ENCODE assay signal across 11 cellular contexts in the genomic region with DNA sequence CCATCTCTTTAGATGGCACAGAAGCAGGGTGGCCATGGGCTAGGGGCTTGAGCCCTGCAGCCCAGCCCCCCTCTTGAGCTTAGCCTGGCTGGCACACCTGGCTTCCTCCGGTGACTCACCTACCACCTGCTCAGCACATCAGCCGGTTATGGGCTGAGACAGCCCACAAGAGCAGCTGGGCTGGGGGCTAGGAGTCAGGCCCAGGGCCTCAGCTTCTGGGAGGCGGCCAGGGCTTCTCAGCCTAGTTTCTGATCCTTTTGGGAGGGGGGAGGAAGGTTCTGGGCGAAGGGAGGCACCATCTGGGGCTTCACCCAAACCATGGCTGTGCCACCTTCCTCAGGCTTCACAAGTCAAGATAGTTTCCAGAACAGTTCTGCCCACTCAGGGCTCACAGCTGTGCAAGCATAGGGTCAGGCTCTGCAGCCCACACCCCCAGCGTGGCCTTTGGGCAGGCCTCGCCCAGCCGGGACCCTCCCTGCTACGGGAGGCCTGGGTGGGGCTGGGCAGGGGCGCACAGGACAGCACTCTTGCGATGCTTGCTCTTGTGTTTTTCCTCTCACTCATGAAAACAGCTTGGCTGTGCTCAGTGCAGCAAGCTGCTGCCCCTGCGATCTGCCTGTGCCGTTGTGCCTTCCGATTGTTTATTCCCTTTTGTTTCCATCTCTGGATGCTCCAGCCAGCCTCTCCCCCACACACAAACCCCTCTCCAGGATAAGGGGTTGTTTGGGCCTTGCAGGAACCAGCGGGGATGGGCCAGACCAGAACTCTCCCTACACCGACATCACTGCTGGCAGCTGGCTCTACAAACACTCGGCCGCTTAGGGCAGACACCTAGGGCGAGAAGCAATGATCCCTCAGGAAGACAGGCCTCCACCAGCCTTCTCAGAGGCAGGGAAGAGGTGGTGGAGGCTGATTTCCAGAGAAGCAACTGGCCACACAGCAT. TPM values are rescaled to one million over a fixed set of nuclear protein-coding genes. Genes with fewer than 3 reads are reported as not detected.
DNase-seq lines count a peak whose midpoint lies in the region; ATAC-seq, FAIRE-seq and TF ChIP-seq lines count a peak whose summit lies in the region.
"Had no signal": no experiment of that assay in that cellular context is flagged by ENCODE, and none has a peak within 500 bp of the region (broad histone marks: within the 10 kb centered on the region; RNA-seq: fewer than 3 reads in every experiment).

No MANE protein-coding gene starts in this region.

- H3K27ac ChIP-seq in right atrium auricular region = no peak overlapping the region

- no peak for TF ChIP-seq CTCF in right atrium auricular region (IDR thresholded peaks at IDR 0.05)

- H3K36me3 Mint-ChIP-seq in activated naive CD4-positive, alpha-beta T cell treated with anti-CD3 and anti-CD28 coated beads, Interleukin-2, amount 50 U/mL, for 72 hours = no peaks in the 10 kb centered on the region
- H3K36me3 Mint-ChIP-seq in naive thymus-derived CD8-positive, alpha-beta T cell = no peaks in the 10 kb centered on the region

- H3K9me3 ChIP-seq in right atrium auricular region = no peaks in the 10 kb centered on the region

- peaks cover 41 to 75% (median 56%) of the 10 kb centered on the region in 4 donors for H3K4me1 Mint-ChIP-seq in naive thymus-derived CD8-positive, alpha-beta T cell

- peak overlapping the region in 1 of 2 donors; percentile 55 for H3K27ac Mint-ChIP-seq in activated naive CD4-positive, alpha-beta T cell treated with anti-CD3 and anti-CD28 coated beads, Interleukin-2, amount 50 U/mL, for 72 hours
- H3K27ac Mint-ChIP-seq in naive thymus-derived CD8-positive, alpha-beta T cell = peak overlapping the region; percentile 75 to 91 (median 85)

- peak overlapping the region in 4 of 10 donors; percentile 25 to 67 (median 38) for H3K4me3 Mint-ChIP-seq in naive thymus-derived CD8-positive, alpha-beta T cell

- FAIRE-seq in frontal cortex (lab: Jason Lieb, UNC) = no peak
- FAIRE-seq: astrocyte, islet of Langerhans, RCC 7860 had no signal

- H3K4me3 ChIP-seq in right atrium auricular region = no peak overlapping the region

- no peaks in the 10 kb centered on the region for H3K27me3 ChIP-seq in right atrium auricular region

- peak; percentile 100 for DNase-seq in DMS53 (lab: John Stamatoyannopoulos, UW)
- peak; percentile 65 for DNase-seq in NCI-H1694 (lab: John Stamatoyannopoulos, UW)
- no peak for DNase-seq in activated naive CD4-positive, alpha-beta T cell treated with anti-CD3 and anti-CD28 coated beads, Interleukin-2, amount 50 U/mL, for 72 hours (ENCODE audit: low spot score in 2 of 2)
- no peak for DNase-seq in naive thymus-derived CD8-positive, alpha-beta T cell
- DNase-seq in HT-29 (ENCODE audit: low spot score) = no peak
- DNase-seq in frontal cortex (ENCODE audit: low spot score in 2 of 2) = no peak
- DNase-seq in right atrium auricular region (ENCODE audit: low spot score) = no peak

- H3K9me3 Mint-ChIP-seq in activated naive CD4-positive, alpha-beta T cell treated with anti-CD3 and anti-CD28 coated beads, Interleukin-2, amount 50 U/mL, for 72 hours = no peaks in the 10 kb centered on the region
- no peaks in the 10 kb centered on the region for H3K9me3 Mint-ChIP-seq in naive thymus-derived CD8-positive, alpha-beta T cell

- peaks cover 0 to 23% of the 10 kb centered on the region in 2 donors for H3K4me1 ChIP-seq in right atrium auricular region

- H3K36me3 ChIP-seq in right atrium auricular region = no peaks in the 10 kb centered on the region

- POLR2A ChIA-PET in naive thymus-derived CD8-positive, alpha-beta T cell (lab: Charles Lee) = interaction anchor here (0.6 to 2.0 kb wide), 8 partner anchors 9 to 591 kb away, joined by 3 to 8 read pairs (median 4); no protein-coding TSS in a partner anchor

- peak; percentile 29 to 42 for ATAC-seq in activated naive CD4-positive, alpha-beta T cell treated with anti-CD3 and anti-CD28 coated beads, Interleukin-2, amount 50 U/mL, for 72 hours
- ATAC-seq in naive thymus-derived CD8-positive, alpha-beta T cell = peak; percentile 55 to 73
- ATAC-seq in GM19455 (IDR thresholded peaks at IDR 0.05; ENCODE audit: unreplicated experiment) = no peak

- H3K27me3 Mint-ChIP-seq in naive thymus-derived CD8-positive, alpha-beta T cell = no peaks in the 10 kb centered on the region

RNA-seq across cellular contexts. Expression of a gene that starts 26.1 kb away (rescaled TPM):
- 10 to 100 TPM in 1 of 2 donors, 1 to 10 TPM in 1; 6.8 to 10.8 TPM for total RNA-seq in activated naive CD4-positive, alpha-beta T cell treated with anti-CD3 and anti-CD28 coated beads, Interleukin-2, amount 50 U/mL, for 72 hours
- 10 to 100 TPM; 35.6 to 38.6 TPM for total RNA-seq in naive thymus-derived CD8-positive, alpha-beta T cell
- polyA plus RNA-seq in naive thymus-derived CD8-positive, alpha-beta T cell = 1 to 10 TPM; 1.9 to 2.8 (median 2.2) TPM
- 8.6 and 8.8 TPM in 2 replicates for total RNA-seq in HT-29 (2014; rRNA removed; shearing (Covaris generic))
- total RNA-seq in frontal cortex (52.6 TPM), right atrium auricular region (10 to 100 TPM; 12.0 to 23.3 TPM)

RNA-seq across cellular contexts. Expression of a gene that starts 38.2 kb away (rescaled TPM):
- 10 to 100 TPM; 23.8 to 39.2 TPM for total RNA-seq in activated naive CD4-positive, alpha-beta T cell treated with anti-CD3 and anti-CD28 coated beads, Interleukin-2, amount 50 U/mL, for 72 hours
- 10 to 100 TPM; 13.5 to 14.2 TPM for total RNA-seq in naive thymus-derived CD8-positive, alpha-beta T cell
- polyA plus RNA-seq in naive thymus-derived CD8-positive, alpha-beta T cell = 10 to 100 TPM; 12.2 to 18.7 (median 16.2) TPM
- 26.8 and 31.7 TPM in 2 replicates for total RNA-seq in HT-29 (2014; rRNA removed; shearing (Covaris generic))
- total RNA-seq in frontal cortex (5.7 TPM), right atrium auricular region (10 to 100 TPM in 1 of 2 donors, 1 to 10 TPM in 1; 8.7 to 12.2 TPM)

RNA-seq across cellular contexts. Expression of a gene that starts 52.2 kb away (rescaled TPM):
- 1 to 10 TPM; 3.7 to 6.8 TPM for total RNA-seq in activated naive CD4-positive, alpha-beta T cell treated with anti-CD3 and anti-CD28 coated beads, Interleukin-2, amount 50 U/mL, for 72 hours
- 10 to 100 TPM; 13.1 to 16.2 TPM for total RNA-seq in naive thymus-derived CD8-positive, alpha-beta T cell
- under 1 TPM; 0.15 to 0.57 (median 0.27) TPM for polyA plus RNA-seq in naive thymus-derived CD8-positive, alpha-beta T cell
- total RNA-seq in HT-29 (2014; rRNA removed; shearing (Covaris generic)) = 3.5 and 4.1 TPM in 2 replicates
- 4.1 TPM for total RNA-seq in frontal cortex
- total RNA-seq in right atrium auricular region = 10 to 100 TPM in 1 of 2 donors, 1 to 10 TPM in 1; 9.3 to 23.0 TPM

Comparison
In these comparisons a context has a peak if more than half of its experiments do, and no peak if none do; other contexts are left out.
1. DNase-seq: peak in DMS53 (single experiment) and NCI-H1694 (single experiment); none in activated naive CD4-positive, alpha-beta T cell treated with anti-CD3 and anti-CD28 coated beads, Interleukin-2, amount 50 U/mL, for 72 hours (0 of 2), naive thymus-derived CD8-positive, alpha-beta T cell (0 of 10), HT-29 (single experiment), frontal cortex (0 of 2) and right atrium auricular region (single experiment).